ENCODE assay signal across 13 cellular contexts in genomic region chr5:137580030-137580429, GRCh38.
DNase-seq lines count a peak whose midpoint lies in the region; ATAC-seq and TF ChIP-seq lines count a peak whose summit lies in the region.
"Had no signal": no experiment of that assay in that cellular context is flagged by ENCODE, and none has a peak within 500 bp of the region (broad histone marks: within the 10 kb centered on the region; RNA-seq: fewer than 3 reads in every experiment).

No MANE protein-coding gene starts in this region.

- ATAC-seq in right cardiac atrium (no peak), GM21367 (IDR thresholded peaks at IDR 0.05; ENCODE audit: unreplicated experiment) (no peak), HG02588 (IDR thresholded peaks at IDR 0.05; ENCODE audit: unreplicated experiment) (no peak)

- no peak overlapping the region for H3K4me3 Mint-ChIP-seq in progenitor cell of endocrine pancreas (ENCODE audit: low read depth)
- H3K4me3 Mint-ChIP-seq: activated naive CD4-positive, alpha-beta T cell treated with anti-CD3 and anti-CD28 coated beads for 36 hours had no signal

- no peak overlapping the region for H3K4me3 ChIP-seq in cardiac muscle cell
- no peak overlapping the region for H3K4me3 ChIP-seq in right cardiac atrium (ENCODE audit: low read length)
- no peak overlapping the region for H3K4me3 ChIP-seq in choroid plexus epithelial cell (ENCODE audit: low read depth, low read length)

- H3K36me3 ChIP-seq in cardiac muscle cell: no peaks in the 10 kb centered on the region

- TF ChIP-seq CTCF in cardiac muscle cell (IDR thresholded peaks at IDR 0.05; ENCODE audit: low read depth, low read length) (peak; percentile 46), choroid plexus epithelial cell (conservative IDR thresholded peaks at IDR 0.05; ENCODE audit: low read depth, low read length) (peak; percentile 28), progenitor cell of endocrine pancreas (IDR thresholded peaks at IDR 0.05; ENCODE audit: unreplicated experiment) (peak; percentile 52)

- 75% methylated on average over 3 of the region's 3 CpGs for WGBS in right cardiac atrium

- H3K9me3 ChIP-seq in cardiac muscle cell (ENCODE audit: low read depth) (no peaks in the 10 kb centered on the region), right cardiac atrium (ENCODE audit: control insufficient read depth, low read length) (no peaks in the 10 kb centered on the region)

- H3K27me3 ChIP-seq in cardiac muscle cell: no peaks in the 10 kb centered on the region
- H3K27me3 ChIP-seq in right cardiac atrium (ENCODE audit: control insufficient read depth, insufficient read depth): no peaks in the 10 kb centered on the region

- H3K27ac ChIP-seq in cardiac muscle cell (no peak overlapping the region), right cardiac atrium (ENCODE audit: low read length) (no peak overlapping the region)

- peaks cover 3% of the 10 kb centered on the region for H3K9me3 Mint-ChIP-seq in progenitor cell of endocrine pancreas (ENCODE audit: low read depth)
- H3K9me3 Mint-ChIP-seq: activated naive CD4-positive, alpha-beta T cell treated with anti-CD3 and anti-CD28 coated beads for 36 hours had no signal

- intact Hi-C loops in right cardiac atrium (cut with DNase I): no loop called here

- H3K27me3 Mint-ChIP-seq in progenitor cell of endocrine pancreas: no peaks in the 10 kb centered on the region

- H3K36me3 Mint-ChIP-seq in progenitor cell of endocrine pancreas (ENCODE audit: insufficient read depth): no peaks in the 10 kb centered on the region

- H3K4me1 ChIP-seq in cardiac muscle cell (ENCODE audit: low read depth) (no peaks in the 10 kb centered on the region), right cardiac atrium (ENCODE audit: control insufficient read depth, insufficient read depth, low read length) (no peaks in the 10 kb centered on the region)

- no peak overlapping the region for H3K27ac Mint-ChIP-seq in progenitor cell of endocrine pancreas
- H3K27ac Mint-ChIP-seq: activated naive CD4-positive, alpha-beta T cell treated with anti-CD3 and anti-CD28 coated beads for 36 hours had no signal

- H3K4me1 Mint-ChIP-seq in progenitor cell of endocrine pancreas (ENCODE audit: low read depth): no peaks in the 10 kb centered on the region

- DNase-seq in cardiac muscle cell (ENCODE audit: low read depth in 1 of 2, low spot score in 1 of 2) (no peak), right cardiac atrium (no peak), NAMALWA (ENCODE audit: low spot score) (peak; percentile 10), choroid plexus epithelial cell (ENCODE audit: low read depth) (no peak), progenitor cell of endocrine pancreas (ENCODE audit: low spot score, unreplicated experiment) (no peak), NCI-H2196 treated with DMSO at 0.1 percent for 48 hours (lab: John Stamatoyannopoulos, UW; ENCODE audit: unreplicated experiment) (no peak)
- DNase-seq: activated CD4-positive, alpha-beta T cell treated with anti-CD3 and anti-CD28 coated beads, Interleukin-2, amount 50 U/mL, for 48 hours; activated naive CD4-positive, alpha-beta T cell treated with anti-CD3 and anti-CD28 coated beads for 36 hours; effector CD4-positive, alpha-beta T cell; NCI-H2171; SW 1271 had no signal
